Comparison of ENCODE assay signal across 14 cellular contexts in genomic region chr15:50997371-50998051, GRCh38.
A peak's percentile ranks its signal among the peaks of the same experiment; 100 is the strongest.
DNase-seq lines count a peak whose midpoint lies in the region; ATAC-seq, FAIRE-seq and TF ChIP-seq lines count a peak whose summit lies in the region.
"Had no signal": no experiment of that assay in that cellular context is flagged by ENCODE, and none has a peak within 500 bp of the region (broad histone marks: within the 10 kb centered on the region; RNA-seq: fewer than 3 reads in every experiment).

No MANE protein-coding gene starts in this region.

- CTCF ChIA-PET in A549 (lab: Yijun Ruan, JAX) = interaction anchor here (0.6 to 0.9 kb wide), 3 partner anchors 75 to 352 kb away, joined by 3 read pairs; no protein-coding TSS in a partner anchor

- no peak overlapping the region for H3K4me2 ChIP-seq in A549
- H3K4me2 ChIP-seq in GM23248 (ENCODE audit: unreplicated experiment) = peak overlapping the region; percentile 29
- no peak overlapping the region for H3K4me2 ChIP-seq in mesenchymal stem cell (ENCODE audit: low read length, poor library complexity, severe bottlenecking)

- no peaks in the 10 kb centered on the region for H3K9me2 ChIP-seq in GM23248 (ENCODE audit: insufficient read depth)

- H3F3A ChIP-seq in GM23248 (ENCODE audit: insufficient read depth) = peaks cover 27% of the 10 kb centered on the region

- no peaks in the 10 kb centered on the region for H3K27me3 ChIP-seq in GM23248 (replicated peaks; ENCODE audit: insufficient read depth)
- no peaks in the 10 kb centered on the region for H3K27me3 ChIP-seq in mesenchymal stem cell (ENCODE audit: control insufficient read depth in 1 of 2, insufficient read depth in 1 of 2, low read length in 2 of 2)

- H2BK15ac ChIP-seq in mesenchymal stem cell (ENCODE audit: low read depth, poor library complexity, severe bottlenecking) = no peak overlapping the region

- no peaks in the 10 kb centered on the region for H3K79me2 ChIP-seq in GM23248 (ENCODE audit: insufficient read depth)

- no peak overlapping the region for H4K91ac ChIP-seq in mesenchymal stem cell (ENCODE audit: low read length)

- no peak overlapping the region for H2BK120ac ChIP-seq in mesenchymal stem cell (ENCODE audit: low read depth, low read length)

- no peak for TF ChIP-seq EP300 in A549 (IDR thresholded peaks at IDR 0.05)

- ATAC-seq in A549 = no peak

- H2BK12ac ChIP-seq in mesenchymal stem cell (ENCODE audit: low read length in 2 of 2) = no peak overlapping the region

- in situ Hi-C loops in GM23248 (cut with MboI) = no loop called here

- H3K14ac ChIP-seq in mesenchymal stem cell (ENCODE audit: low read length in 2 of 2) = no peak overlapping the region

- TF ChIP-seq RAD21 in A549 (conservative IDR thresholded peaks at IDR 0.05 in 1 of 2, IDR thresholded peaks at IDR 0.05 in 1 of 2) = no peak

- H3K18ac ChIP-seq in mesenchymal stem cell (ENCODE audit: low read depth in 1 of 2, low read length in 2 of 2) = no peak overlapping the region

- H2AK5ac ChIP-seq in mesenchymal stem cell (ENCODE audit: low read length, severe bottlenecking) = no peak overlapping the region

- no peak for TF ChIP-seq POLR2A in A549 (IDR thresholded peaks at IDR 0.05; ENCODE audit: low read length)

- no peak for TF ChIP-seq CTCF in A549 (IDR thresholded peaks at IDR 0.05)

- 79% methylated on average over 4 of the region's 4 CpGs for WGBS in A549 (ENCODE audit: missing lambda C conversion rate)
- WGBS in GM23248 (ENCODE audit: low coverage in 1 of 2, low lambda C conversion rate in 2 of 2, missing lambda C conversion rate in 2 of 2), 2 experiments = 88 to 89% methylated on average over 4 of the region's 4 CpGs
- WGBS in mesenchymal stem cell = 100% methylated on average over 3 of the region's 4 CpGs

- FAIRE-seq in A549 (lab: Jason Lieb, UNC) = peak; percentile 61
- FAIRE-seq: A204.1 had no signal

- H3K36me3 ChIP-seq in GM23248 (ENCODE audit: low read depth) = peaks cover 28% of the 10 kb centered on the region
- H3K36me3 ChIP-seq in mesenchymal stem cell (ENCODE audit: control insufficient read depth in 1 of 2, insufficient read depth in 2 of 2, low read depth in 1 of 2, low read length in 2 of 2) = peaks cover 6 to 57% of the 10 kb centered on the region in 2 experiments
- H3K36me3 ChIP-seq: HAP-1 had no signal

- no peak overlapping the region for H3K23ac ChIP-seq in mesenchymal stem cell (ENCODE audit: low read length in 2 of 2)

- no peaks in the 10 kb centered on the region for H3K9me3 ChIP-seq in A549
- H3K9me3 ChIP-seq in GM23248 (ENCODE audit: low read depth) = no peaks in the 10 kb centered on the region
- H3K9me3 ChIP-seq in mesenchymal stem cell (ENCODE audit: control insufficient read depth, low read length) = no peaks in the 10 kb centered on the region
- H3K9me3 ChIP-seq: HAP-1 had no signal

- no peak overlapping the region for H4K8ac ChIP-seq in mesenchymal stem cell (ENCODE audit: low read length)

- POLR2A ChIA-PET in A549 (lab: Yijun Ruan, JAX) = no interaction called here

- peaks cover 4% of the 10 kb centered on the region for H3K79me1 ChIP-seq in mesenchymal stem cell (replicated peaks; ENCODE audit: low read length, poor library complexity, severe bottlenecking)

- H4K20me1 ChIP-seq in GM23248 (ENCODE audit: insufficient read depth) = no peaks in the 10 kb centered on the region

- H3K9ac ChIP-seq in GM23248 (peak overlapping the region; percentile 40), mesenchymal stem cell (ENCODE audit: low read length) (peak overlapping the region; percentile 19)

- no peak for DNase-seq in A549 (ENCODE audit: low read depth in 1 of 2, low spot score in 1 of 2)
- peak; percentile 61 for DNase-seq in GM23248
- DNase-seq in epithelial cell of prostate (ENCODE audit: low read depth, low spot score) = no peak
- DNase-seq in mesenchymal stem cell = no peak
- no peak for DNase-seq in C1 segment of cervical spinal cord (lab: John Stamatoyannopoulos, UW)
- DNase-seq in SIG-M5 treated with dmso at 0.1 percent for 504 hours (lab: John Stamatoyannopoulos, UW; ENCODE audit: unreplicated experiment) = no peak
- DNase-seq in midbrain (lab: John Stamatoyannopoulos, UW) = no peak
- DNase-seq: AML-193; CD4-positive, alpha-beta memory T cell; DMS153; DMS79 treated with DMSO at 0.1 percent for 48 hours; GF-D8 had no signal

- no peak overlapping the region for H3K27ac ChIP-seq in A549
- H3K27ac ChIP-seq in GM23248 = peak overlapping the region; percentile 80
- H3K27ac ChIP-seq in epithelial cell of prostate = peak overlapping the region; percentile 69
- H3K27ac ChIP-seq in mesenchymal stem cell (ENCODE audit: low read length, poor library complexity, severe bottlenecking) = no peak overlapping the region

- H3K4me1 ChIP-seq in A549 = no peaks in the 10 kb centered on the region
- peaks cover 20% of the 10 kb centered on the region for H3K4me1 ChIP-seq in GM23248 (ENCODE audit: insufficient read depth)
- no peaks in the 10 kb centered on the region for H3K4me1 ChIP-seq in mesenchymal stem cell (ENCODE audit: control insufficient read depth, insufficient read depth, low read depth, low read length)
- H3K4me1 ChIP-seq: HAP-1 had no signal

- H2BK5ac ChIP-seq in mesenchymal stem cell (ENCODE audit: low read depth, low read length, poor library complexity, severe bottlenecking) = no peak overlapping the region

- H2AFZ ChIP-seq in GM23248 (no peak overlapping the region), mesenchymal stem cell (ENCODE audit: low read depth, low read length) (no peak overlapping the region)

- H3K4me3 ChIP-seq in A549 (no peak overlapping the region), GM23248 (no peak overlapping the region), mesenchymal stem cell (ENCODE audit: insufficient read depth in 1 of 2, low read depth in 1 of 2, low read length in 2 of 2) (no peak overlapping the region)
- H3K4me3 ChIP-seq: HAP-1 had no signal

- H3K4ac ChIP-seq in mesenchymal stem cell (ENCODE audit: low read depth in 1 of 2, low read length in 2 of 2) = no peak overlapping the region

TF ChIP-seq in A549, 52 proteins besides CTCF, POLR2A, EP300 and RAD21:
- TF ChIP-seq SREBF2 (IDR thresholded peaks at IDR 0.05) (no peak), SMC3 (IDR thresholded peaks at IDR 0.05) (no peak), MAFK (IDR thresholded peaks at IDR 0.05; ENCODE audit: partially characterized antibody) (peak; percentile 92)

Comparison
In these comparisons a context has a peak if more than half of its experiments do, and no peak if none do; other contexts are left out.
1. H3K27ac ChIP-seq: peak in GM23248 (single experiment) and epithelial cell of prostate (single experiment); none in A549 (0 of 2) and mesenchymal stem cell (single experiment).